Comparison of ENCODE assay signal across 9 cellular contexts in the genomic region with DNA sequence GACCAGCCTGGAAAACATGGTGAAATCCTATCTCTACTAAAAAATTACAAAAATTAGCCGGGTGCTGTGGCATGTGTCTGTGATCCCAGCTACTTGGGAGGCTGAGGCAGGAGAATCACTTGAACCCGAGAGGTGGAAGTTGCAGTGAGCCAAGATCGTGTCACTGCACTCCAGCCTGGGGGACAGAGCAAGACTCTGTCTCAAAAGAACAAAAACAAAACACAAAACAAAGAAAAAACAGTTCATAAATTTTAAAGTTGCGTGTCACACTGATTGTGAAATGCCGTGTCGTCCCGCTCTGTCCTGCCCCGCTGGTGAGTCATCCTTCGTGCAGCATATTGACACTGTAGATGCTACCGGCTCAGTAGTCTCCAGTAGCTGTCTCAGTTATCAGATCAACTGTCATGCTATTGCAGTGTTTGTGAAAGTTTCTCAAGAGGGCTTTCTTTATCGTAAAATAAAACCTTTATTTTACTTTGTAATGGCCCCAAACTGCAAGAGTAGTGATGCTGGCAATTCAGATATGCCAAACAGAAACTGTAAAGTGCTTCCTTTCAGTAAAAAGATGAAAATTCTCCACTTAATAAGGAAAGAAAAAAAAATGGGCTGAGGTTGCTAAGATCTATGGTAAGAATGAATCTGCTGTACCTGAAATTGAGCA. TPM values are rescaled to one million over a fixed set of nuclear protein-coding genes. Genes with fewer than 3 reads are reported as not detected.
A peak's percentile ranks its signal among the peaks of the same experiment; 100 is the strongest.
DNase-seq lines count a peak whose midpoint lies in the region; ATAC-seq and TF ChIP-seq lines count a peak whose summit lies in the region.
"Had no signal": no experiment of that assay in that cellular context is flagged by ENCODE, and none has a peak within 500 bp of the region (broad histone marks: within the 10 kb centered on the region; RNA-seq: fewer than 3 reads in every experiment).

No MANE protein-coding gene starts in this region.

- H3K4me1 ChIP-seq in RWPE2 (ENCODE audit: insufficient read depth, poor library complexity, severe bottlenecking) (peaks cover 28% of the 10 kb centered on the region), suprapubic skin (peaks cover 35% of the 10 kb centered on the region)

- H3K9me3 ChIP-seq in RWPE2 (ENCODE audit: severe bottlenecking): no peaks in the 10 kb centered on the region
- no peaks in the 10 kb centered on the region for H3K9me3 ChIP-seq in suprapubic skin
- H3K9me3 ChIP-seq in WERI-Rb-1 (ENCODE audit: severe bottlenecking): no peaks in the 10 kb centered on the region

- peak; percentile 46 for ATAC-seq in Right ventricle myocardium superior (ENCODE audit: poor library complexity)
- peak; percentile 85 for ATAC-seq in RWPE2 (ENCODE audit: low read depth)

- H3K27ac ChIP-seq in RWPE2 (ENCODE audit: poor library complexity, severe bottlenecking): peak overlapping the region; percentile 55
- H3K27ac ChIP-seq in suprapubic skin: peak overlapping the region; percentile 47
- no peak overlapping the region for H3K27ac ChIP-seq in WERI-Rb-1

- no peak for TF ChIP-seq EP300 in suprapubic skin (IDR thresholded peaks at IDR 0.05)

- no peak for DNase-seq in Right ventricle myocardium superior
- no peak for DNase-seq in cardiac septum (ENCODE audit: low spot score)
- DNase-seq in RWPE2 (ENCODE audit: low spot score): peak; percentile 88
- DNase-seq in fibroblast of villous mesenchyme (ENCODE audit: low read depth): peak; percentile 83
- peak in 1 of 2 donors; percentile 82 for DNase-seq in suprapubic skin (ENCODE audit: low spot score in 2 of 2)
- DNase-seq in GM10266 (ENCODE audit: extremely low spot score): no peak
- DNase-seq in progenitor cell of endocrine pancreas (ENCODE audit: low spot score, unreplicated experiment): no peak
- no peak for DNase-seq in WERI-Rb-1

- TF ChIP-seq CTCF in RWPE2 (IDR thresholded peaks at IDR 0.05; ENCODE audit: poor library complexity, severe bottlenecking) (no peak), fibroblast of villous mesenchyme (IDR thresholded peaks at IDR 0.05; ENCODE audit: insufficient read depth, low read depth, low read length) (no peak), suprapubic skin (IDR thresholded peaks at IDR 0.05) (no peak), GM10266 (IDR thresholded peaks at IDR 0.05; ENCODE audit: control insufficient read depth, insufficient read depth, low read depth, missing control alignments) (no peak), progenitor cell of endocrine pancreas (IDR thresholded peaks at IDR 0.05; ENCODE audit: unreplicated experiment) (no peak), WERI-Rb-1 (IDR thresholded peaks at IDR 0.05; ENCODE audit: low read depth, low read length) (no peak)

- intact Hi-C loops in Right ventricle myocardium superior (cut with DNase I): loop anchor here (5.0 to 10.0 kb wide), 2 partner anchors 111 to 168 kb away; partner anchors contain the start of gene PGLYRP1
- intact Hi-C loops in cardiac septum (cut with DNase I): no loop called here

- H3K9me3 Mint-ChIP-seq in progenitor cell of endocrine pancreas (ENCODE audit: low read depth): no peaks in the 10 kb centered on the region

- peaks cover 2% of the 10 kb centered on the region for H3K4me1 Mint-ChIP-seq in progenitor cell of endocrine pancreas (ENCODE audit: low read depth)

- H3K4me3 ChIP-seq in RWPE2 (ENCODE audit: severe bottlenecking): no peak overlapping the region
- no peak overlapping the region for H3K4me3 ChIP-seq in fibroblast of villous mesenchyme (ENCODE audit: low read depth, low read length)
- no peak overlapping the region for H3K4me3 ChIP-seq in suprapubic skin
- H3K4me3 ChIP-seq in WERI-Rb-1 (ENCODE audit: low read depth, low read length): no peak overlapping the region

- no peak for TF ChIP-seq POLR2A in suprapubic skin (IDR thresholded peaks at IDR 0.05)

- no peaks in the 10 kb centered on the region for H3K36me3 Mint-ChIP-seq in progenitor cell of endocrine pancreas (ENCODE audit: insufficient read depth)

- H3K36me3 ChIP-seq in RWPE2 (ENCODE audit: low read depth) (no peaks in the 10 kb centered on the region), suprapubic skin (no peaks in the 10 kb centered on the region), WERI-Rb-1 (no peaks in the 10 kb centered on the region)

- H3K27me3 ChIP-seq in RWPE2 (ENCODE audit: insufficient read depth, poor library complexity, severe bottlenecking) (no peaks in the 10 kb centered on the region), suprapubic skin (peaks cover 27% of the 10 kb centered on the region), WERI-Rb-1 (ENCODE audit: insufficient read depth, low read depth, severe bottlenecking) (no peaks in the 10 kb centered on the region)

- H3K27ac Mint-ChIP-seq in progenitor cell of endocrine pancreas: no peak overlapping the region

- peaks cover 30% of the 10 kb centered on the region for H3K27me3 Mint-ChIP-seq in progenitor cell of endocrine pancreas

- WGBS in suprapubic skin: 21% methylated on average over 11 of the region's 11 CpGs

- H3K4me3 Mint-ChIP-seq in progenitor cell of endocrine pancreas (ENCODE audit: low read depth): no peak overlapping the region

RNA-seq across cellular contexts. Expression of gene IGFL1, which starts 36.4 kb away (rescaled TPM):
- total RNA-seq in Right ventricle myocardium superior (not detected), cardiac septum (not detected), fibroblast of villous mesenchyme (not detected in 2 replicates), suprapubic skin (not detected), progenitor cell of endocrine pancreas (not detected in 2 replicates)
- total RNA-seq: temporal lobe had no signal

RNA-seq across cellular contexts. Expression of gene IGFL2, which starts 45.1 kb away (rescaled TPM):
- total RNA-seq in Right ventricle myocardium superior (not detected), cardiac septum (not detected), fibroblast of villous mesenchyme (not detected in 2 replicates), suprapubic skin (10 to 100 TPM; 10.1 to 39.2 (median 16.1) TPM), progenitor cell of endocrine pancreas (not detected in 2 replicates)
- total RNA-seq: temporal lobe had no signal

Comparison
In these comparisons a context has a peak if more than half of its experiments do, and no peak if none do; other contexts are left out.
1. DNase-seq: peak in RWPE2 (single experiment) and fibroblast of villous mesenchyme (single experiment); none in Right ventricle myocardium superior (single experiment), cardiac septum (single experiment), GM10266 (single experiment), progenitor cell of endocrine pancreas (single experiment) and WERI-Rb-1 (single experiment).